15 cellular contexts compared by ENCODE assay signal in genomic region chr9:112059980-112060348, GRCh38.
A peak's percentile ranks its signal among the peaks of the same experiment; 100 is the strongest.
DNase-seq lines count a peak whose midpoint lies in the region; ATAC-seq and TF ChIP-seq lines count a peak whose summit lies in the region.
"Had no signal": no experiment of that assay in that cellular context is flagged by ENCODE, and none has a peak within 500 bp of the region (broad histone marks: within the 10 kb centered on the region; RNA-seq: fewer than 3 reads in every experiment).

No MANE protein-coding gene starts in this region.

- DNase-seq in NCI-H226, result peak; percentile 74
- no peak for DNase-seq in caudate nucleus (lab: John Stamatoyannopoulos, UW)
- DNase-seq in spleen, result no peak
- DNase-seq in GM13976 (ENCODE audit: low spot score), result no peak
- DNase-seq in iPS-NIHi7 (ENCODE audit: extremely low spot score), result no peak
- DNase-seq: activated CD4-positive, CD25-positive, alpha-beta regulatory T cell; activated T-cell treated with anti-CD3 and anti-CD28 coated beads, Interleukin-2, amount 50 U/mL, for 24 hours; CD4-positive, alpha-beta memory T cell; KG1; NCI-H1694 treated with DMSO at 0.1 percent for 48 hours; NCI-H82; stimulated activated naive CD4-positive, alpha-beta T cell had no signal

- peaks cover 3 to 32% (median 12%) of the 10 kb centered on the region in 4 donors for H3K4me1 ChIP-seq in liver (ENCODE audit: control insufficient read depth in 4 of 4, insufficient read depth in 4 of 4, low read length in 3 of 4)
- peaks cover 6 to 73% (median 38%) of the 10 kb centered on the region in 6 donors for H3K4me1 ChIP-seq in spleen

- H3K9ac ChIP-seq in liver (ENCODE audit: low read depth in 1 of 2, low read length in 2 of 2), result no peak overlapping the region

- H3K36me3 ChIP-seq in liver (ENCODE audit: control insufficient read depth in 4 of 4, insufficient read depth in 3 of 4, low read depth in 1 of 4, low read length in 3 of 4), result no peaks in the 10 kb centered on the region
- peaks cover 0 to 13% (median 0%) of the 10 kb centered on the region in 6 donors for H3K36me3 ChIP-seq in spleen

- WGBS in liver, result 83% methylated on average over 3 of the region's 3 CpGs
- WGBS in spleen, 5 donors, result 55 to 76% (median 73%) methylated on average over 3 of the region's 3 CpGs

- no peak for TF ChIP-seq POLR2A in spleen (IDR thresholded peaks at IDR 0.05)

- H3K27me3 ChIP-seq in liver (ENCODE audit: control insufficient read depth in 4 of 4, insufficient read depth in 4 of 4, low read length in 3 of 4) (no peaks in the 10 kb centered on the region), spleen (replicated peaks in 1 of 7) (no peaks in the 10 kb centered on the region)

- intact Hi-C loops in spleen (cut with DNase I; ENCODE audit: low total_unique reads), result no loop called here

- H3K27ac ChIP-seq in caudate nucleus (ENCODE audit: low read depth, low read length) (peak overlapping the region; percentile 21), liver (ENCODE audit: low read depth in 1 of 2, low read length in 2 of 2) (peak overlapping the region; percentile 93 to 98), spleen (peak overlapping the region; percentile 17 to 87 (median 78))

- in situ Hi-C loops in GM13976 (cut with MboI; ENCODE audit: low sequenced_read_pairs, unreplicated experiment), result no loop called here

- H3K4me3 ChIP-seq in liver (ENCODE audit: low read depth in 1 of 3, low read length in 3 of 3) (no peak overlapping the region), spleen (no peak overlapping the region)

- TF ChIP-seq CTCF in liver (IDR thresholded peaks at IDR 0.05; ENCODE audit: low read depth, low read length, missing input control) (no peak), spleen (IDR thresholded peaks at IDR 0.05 in 8 of 11, conservative IDR thresholded peaks at IDR 0.05 in 3 of 11) (no peak), GM13976 (IDR thresholded peaks at IDR 0.05; ENCODE audit: borderline replicate concordance, control extremely low read depth, extremely low read depth, insufficient read depth, missing control alignments) (no peak)

- TF ChIP-seq RAD21 in liver (IDR thresholded peaks at IDR 0.05), result no peak

- no peaks in the 10 kb centered on the region for H3K9me3 ChIP-seq in liver (ENCODE audit: control insufficient read depth in 4 of 4, low read length in 3 of 4)
- no peaks in the 10 kb centered on the region for H3K9me3 ChIP-seq in spleen

- ATAC-seq in HG03025 (IDR thresholded peaks at IDR 0.05; ENCODE audit: low FRiP score, unreplicated experiment), result no peak
- ATAC-seq in HG03565 (IDR thresholded peaks at IDR 0.05; ENCODE audit: unreplicated experiment), result no peak

TF ChIP-seq in liver, 16 proteins besides CTCF, POLR2A, EP300 and RAD21:
- no peak for TF ChIP-seq HNF4A (conservative IDR thresholded peaks at IDR 0.05)
- TF ChIP-seq GABPA (IDR thresholded peaks at IDR 0.05 in 1 of 2, conservative IDR thresholded peaks at IDR 0.05 in 1 of 2), result no peak
- no peak for TF ChIP-seq YY1 (IDR thresholded peaks at IDR 0.05)
- no peak for TF ChIP-seq TAF1 (conservative IDR thresholded peaks at IDR 0.05)
- TF ChIP-seq ATF3 (IDR thresholded peaks at IDR 0.05), result no peak
- TF ChIP-seq HNF4G (IDR thresholded peaks at IDR 0.05), result no peak
- no peak for TF ChIP-seq RXRA (IDR thresholded peaks at IDR 0.05)

Comparison
In these comparisons a context has a peak if more than half of its experiments do, and no peak if none do; other contexts are left out.
1. H3K27ac ChIP-seq: peak in every context shown above with its lines; median percentile 96 in liver; 78 in spleen; 21 in caudate nucleus.